ENCODE assay signal across 8 cellular contexts in the genomic region with DNA sequence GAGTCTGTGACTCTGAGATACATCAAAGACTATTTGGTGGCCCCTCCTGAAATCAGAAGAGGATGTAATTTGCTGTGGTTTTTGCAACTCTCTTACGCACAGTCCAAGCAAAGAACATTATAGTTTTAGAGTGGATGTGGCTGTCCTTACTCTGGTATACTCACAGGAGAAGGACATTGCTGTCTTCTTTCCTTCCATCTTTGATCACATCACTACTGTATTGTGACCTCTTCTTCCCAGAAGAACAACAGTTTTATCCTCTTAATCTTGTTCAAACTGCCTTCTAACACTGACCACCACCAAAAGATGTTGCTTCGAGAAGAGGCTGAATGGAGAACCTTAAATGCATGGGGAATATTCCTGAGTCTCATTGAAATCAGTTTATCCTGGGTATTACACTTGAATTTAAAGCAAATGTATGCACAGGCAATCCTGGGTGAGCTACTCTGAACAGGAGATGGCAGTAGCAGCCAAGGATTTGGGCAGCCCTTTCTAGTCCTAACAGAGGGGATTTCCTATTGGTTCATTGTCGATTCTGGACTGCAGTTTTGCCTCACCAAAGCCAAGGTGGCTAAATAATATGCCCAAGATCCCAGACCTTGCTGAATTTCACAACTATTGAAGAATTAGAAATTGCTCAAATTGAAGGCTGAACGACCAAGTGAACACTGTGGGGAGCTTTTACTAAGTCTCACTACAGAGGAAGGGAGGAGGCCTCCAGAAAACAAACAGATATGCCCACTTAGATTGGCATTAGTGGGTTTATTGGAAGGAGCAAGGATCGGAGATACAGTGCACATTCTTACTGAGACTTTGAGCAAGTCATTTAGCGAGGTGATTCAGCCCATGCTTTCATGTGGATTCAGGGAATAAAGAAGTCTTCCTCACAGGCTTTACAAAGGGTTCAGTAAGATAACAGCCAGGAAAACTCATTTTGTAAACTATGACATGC.
A peak's percentile ranks its signal among the peaks of the same experiment; 100 is the strongest.
DNase-seq lines count a peak whose midpoint lies in the region; ATAC-seq and TF ChIP-seq lines count a peak whose summit lies in the region.

No MANE protein-coding gene starts in this region.

- H3K27ac ChIP-seq in RWPE2 (ENCODE audit: poor library complexity, severe bottlenecking) = peak overlapping the region; percentile 9
- H3K27ac ChIP-seq in CD4-positive, alpha-beta memory T cell (ENCODE audit: low read depth, low read length) = no peak overlapping the region

- H3K9me3 Mint-ChIP-seq in osteocyte (ENCODE audit: unreplicated experiment) = no peaks in the 10 kb centered on the region
- H3K9me3 Mint-ChIP-seq in CD4-positive, alpha-beta memory T cell = peaks cover 0 to 2% (median 0%) of the 10 kb centered on the region in 8 donors

- H3K27me3 ChIP-seq in GM06990 (replicated peaks; ENCODE audit: control insufficient read depth, insufficient read depth, low read length) = no peaks in the 10 kb centered on the region; the same call in 1 of the 2 replicates
- no peaks in the 10 kb centered on the region for H3K27me3 ChIP-seq in RWPE2 (ENCODE audit: insufficient read depth, poor library complexity, severe bottlenecking)
- no peaks in the 10 kb centered on the region for H3K27me3 ChIP-seq in CD4-positive, alpha-beta memory T cell (ENCODE audit: insufficient read depth, low read length)

- H3K36me3 ChIP-seq in GM06990 (ENCODE audit: control insufficient read depth, insufficient read depth, low read length) (no peaks in the 10 kb centered on the region), RWPE2 (ENCODE audit: low read depth) (no peaks in the 10 kb centered on the region)
- H3K36me3 ChIP-seq in CD4-positive, alpha-beta memory T cell (ENCODE audit: insufficient read depth, low read length) = no peaks in the 10 kb centered on the region

- no peaks in the 10 kb centered on the region for H3K27me3 Mint-ChIP-seq in osteocyte (ENCODE audit: unreplicated experiment)
- H3K27me3 Mint-ChIP-seq in CD4-positive, alpha-beta memory T cell = no peaks in the 10 kb centered on the region

- CTCF ChIA-PET in CD4-positive, alpha-beta memory T cell (lab: Charles Lee; ENCODE audit: partially characterized antibody) = no interaction called here

- intact Hi-C loops in CD4-positive, alpha-beta memory T cell (cut with micrococcal nuclease) = no loop called here

- peak; percentile 63 for TF ChIP-seq CTCF in GM06990 (IDR thresholded peaks at IDR 0.05; ENCODE audit: insufficient read depth, low read length, poor library complexity, severe bottlenecking)
- TF ChIP-seq CTCF in RWPE2 (IDR thresholded peaks at IDR 0.05; ENCODE audit: poor library complexity, severe bottlenecking) = peak; percentile 90
- TF ChIP-seq CTCF in osteocyte (IDR thresholded peaks at IDR 0.05) = peak; percentile 92

- H3K27ac Mint-ChIP-seq in osteocyte (ENCODE audit: unreplicated experiment) = peak overlapping the region; percentile 93
- no peak overlapping the region for H3K27ac Mint-ChIP-seq in CD4-positive, alpha-beta memory T cell

- peak; percentile 90 for ATAC-seq in GM21447 (IDR thresholded peaks at IDR 0.05; ENCODE audit: unreplicated experiment)
- ATAC-seq in RWPE2 (ENCODE audit: low read depth) = peak; percentile 96

- H3K4me1 Mint-ChIP-seq in osteocyte (ENCODE audit: unreplicated experiment) = peaks cover 42% of the 10 kb centered on the region
- H3K4me1 Mint-ChIP-seq in CD4-positive, alpha-beta memory T cell = no peaks in the 10 kb centered on the region

- H3K4me3 Mint-ChIP-seq in osteocyte (ENCODE audit: unreplicated experiment) = no peak overlapping the region
- H3K4me3 Mint-ChIP-seq in CD4-positive, alpha-beta memory T cell = no peak overlapping the region

- POLR2A ChIA-PET in CD4-positive, alpha-beta memory T cell (lab: Charles Lee; ENCODE audit: partially characterized antibody) = no interaction called here

- no peak overlapping the region for H3K4me3 ChIP-seq in GM06990 (replicated peaks; ENCODE audit: low read depth, low read length)
- no peak overlapping the region for H3K4me3 ChIP-seq in RWPE2 (ENCODE audit: severe bottlenecking)
- no peak overlapping the region for H3K4me3 ChIP-seq in CD4-positive, alpha-beta memory T cell (ENCODE audit: low read length in 2 of 2)

- H3K9me3 ChIP-seq in RWPE2 (ENCODE audit: severe bottlenecking) = no peaks in the 10 kb centered on the region
- H3K9me3 ChIP-seq in CD4-positive, alpha-beta memory T cell (ENCODE audit: control insufficient read depth in 1 of 2, low read length in 2 of 2) = no peaks in the 10 kb centered on the region

- peaks cover 22% of the 10 kb centered on the region for H3K4me1 ChIP-seq in RWPE2 (ENCODE audit: insufficient read depth, poor library complexity, severe bottlenecking)
- no peaks in the 10 kb centered on the region for H3K4me1 ChIP-seq in CD4-positive, alpha-beta memory T cell (ENCODE audit: insufficient read depth, low read length)

- DNase-seq in GM06990 (ENCODE audit: extremely low read depth, insufficient read length) (peak; percentile 3), HPDE6-E6E7 (ENCODE audit: extremely low spot score) (peak; percentile 66), RWPE2 (ENCODE audit: low spot score) (peak; percentile 57), fibroblast of peridontal ligament (ENCODE audit: extremely low read depth) (peak; percentile 98), osteocyte (ENCODE audit: extremely low spot score, unreplicated experiment) (peak; percentile 89), NCI-H128 (lab: John Stamatoyannopoulos, UW; ENCODE audit: unreplicated experiment) (no peak)
- DNase-seq in CD4-positive, alpha-beta memory T cell = no peak

- no peaks in the 10 kb centered on the region for H3K36me3 Mint-ChIP-seq in osteocyte (ENCODE audit: unreplicated experiment)
- no peaks in the 10 kb centered on the region for H3K36me3 Mint-ChIP-seq in CD4-positive, alpha-beta memory T cell

Comparison
In these comparisons a context has a peak if more than half of its experiments do, and no peak if none do; other contexts are left out.
1. DNase-seq: peak in GM06990 (single experiment), HPDE6-E6E7 (single experiment), RWPE2 (single experiment), fibroblast of peridontal ligament (single experiment) and osteocyte (single experiment); none in CD4-positive, alpha-beta memory T cell (0 of 5) and NCI-H128 (single experiment).
2. Peak in every context shown above with its lines, with median percentiles within 50 percentile points of each other: CTCF ChIP-seq.